Comparison of ENCODE assay signal across 18 cellular contexts in the genomic region with DNA sequence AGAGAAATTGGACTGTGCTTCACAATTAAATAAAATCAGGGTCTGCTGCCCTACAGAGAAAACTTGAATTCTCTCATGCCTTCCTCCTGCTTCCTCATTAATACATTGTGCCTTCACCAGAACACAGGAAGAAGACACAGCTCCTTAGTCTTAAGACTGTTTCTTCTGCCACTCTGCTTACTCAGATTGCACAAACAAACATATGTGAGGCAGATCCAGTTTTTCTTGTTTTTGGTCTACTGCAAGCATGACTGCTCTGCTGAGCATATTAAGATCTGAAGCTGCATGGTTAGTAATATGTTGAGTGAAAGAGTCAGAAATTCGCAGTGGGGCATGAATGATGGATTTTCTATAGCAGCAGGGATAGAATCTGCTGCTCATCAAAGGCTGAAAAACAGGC.
A peak's percentile ranks its signal among the peaks of the same experiment; 100 is the strongest.
DNase-seq lines count a peak whose midpoint lies in the region; ATAC-seq, FAIRE-seq and TF ChIP-seq lines count a peak whose summit lies in the region.
"Had no signal": no experiment of that assay in that cellular context is flagged by ENCODE, and none has a peak within 500 bp of the region (broad histone marks: within the 10 kb centered on the region; RNA-seq: fewer than 3 reads in every experiment).

No MANE protein-coding gene starts in this region.

- POLR2A ChIA-PET in MCF 10A (lab: Yijun Ruan, JAX): interaction anchor here (0.6 kb wide), 1 partner anchor 63 kb away, joined by 3 read pairs; no protein-coding TSS in a partner anchor

- H3K9me3 Mint-ChIP-seq in MCF 10A (ENCODE audit: unreplicated experiment) (peaks cover 35% of the 10 kb centered on the region), type B pancreatic cell (peaks cover 6% of the 10 kb centered on the region), GM23338 (peaks cover 31% of the 10 kb centered on the region)

- intact Hi-C loops in MCF 10A (cut with micrococcal nuclease): no loop called here

- H3K36me3 Mint-ChIP-seq in MCF 10A (ENCODE audit: insufficient read depth, unreplicated experiment) (no peaks in the 10 kb centered on the region), type B pancreatic cell (no peaks in the 10 kb centered on the region), GM23338 (ENCODE audit: low read depth) (peaks cover 10% of the 10 kb centered on the region; the same call in 2 of the 3 replicates)

- CTCF ChIA-PET in MCF 10A (lab: Yijun Ruan, JAX): interaction anchor here (1.0 to 1.2 kb wide), 2 partner anchors 13 to 29 kb away, joined by 3 to 4 read pairs; no protein-coding TSS in a partner anchor

- no peak overlapping the region for H3K27ac ChIP-seq in GM23338 (ENCODE audit: low read depth)
- H3K27ac ChIP-seq: HL-60, SJSA1 had no signal

- TF ChIP-seq CTCF in MCF 10A (IDR thresholded peaks at IDR 0.05; ENCODE audit: unreplicated experiment) (no peak), type B pancreatic cell (conservative IDR thresholded peaks at IDR 0.05) (no peak), GM23338 (conservative IDR thresholded peaks at IDR 0.05; ENCODE audit: low read depth in 2 of 2) (no peak)

- H3K27me3 ChIP-seq in GM23338 (ENCODE audit: insufficient read depth): no peaks in the 10 kb centered on the region
- H3K27me3 ChIP-seq: SJSA1 had no signal

- H3K27me3 Mint-ChIP-seq in MCF 10A (ENCODE audit: insufficient read depth, unreplicated experiment): no peaks in the 10 kb centered on the region
- no peaks in the 10 kb centered on the region for H3K27me3 Mint-ChIP-seq in type B pancreatic cell
- H3K27me3 Mint-ChIP-seq in GM23338 (ENCODE audit: insufficient read depth, low read depth, poor library complexity): peaks cover 2% of the 10 kb centered on the region
- H3K27me3 Mint-ChIP-seq: CD4-positive, alpha-beta T cell had no signal

- FAIRE-seq in frontal cortex (lab: Jason Lieb, UNC): no peak
- FAIRE-seq: A204.1 had no signal

- no peak overlapping the region for H3K27ac Mint-ChIP-seq in MCF 10A (ENCODE audit: low read depth, unreplicated experiment)
- H3K27ac Mint-ChIP-seq in type B pancreatic cell: peak overlapping the region; percentile 36
- H3K27ac Mint-ChIP-seq in GM23338: no peak overlapping the region
- H3K27ac Mint-ChIP-seq: CD4-positive, alpha-beta T cell had no signal

- no peak overlapping the region for H2AFZ ChIP-seq in GM23338

- H3K4me3 ChIP-seq in GM23338: no peak overlapping the region
- H3K4me3 ChIP-seq: HAP-1, SJSA1 had no signal

- no peaks in the 10 kb centered on the region for H3K79me2 ChIP-seq in GM23338 (replicated peaks; ENCODE audit: insufficient read depth)

- H3F3A ChIP-seq in GM23338 (replicated peaks; ENCODE audit: low read depth): no peaks in the 10 kb centered on the region

- BruUV-seq in MCF 10A (replicated peaks; lab: Mats Ljungman, UMichigan): no TSS peak

- no peak overlapping the region for H3K4me3 Mint-ChIP-seq in MCF 10A (ENCODE audit: unreplicated experiment)
- H3K4me3 Mint-ChIP-seq in type B pancreatic cell: peak overlapping the region; percentile 4
- no peak overlapping the region for H3K4me3 Mint-ChIP-seq in GM23338
- H3K4me3 Mint-ChIP-seq: CD4-positive, alpha-beta T cell had no signal

- peak; percentile 62 to 90 for DNase-seq in T47D (ENCODE audit: low read depth in 1 of 2, low spot score in 1 of 2)
- no peak for DNase-seq in MCF 10A (ENCODE audit: unreplicated experiment)
- peak; percentile 3 for DNase-seq in NCI-H510A treated with DMSO at 0.1 percent for 48 hours (lab: John Stamatoyannopoulos, UW)
- DNase-seq in kidney tubule cell (ENCODE audit: low spot score): peak; percentile 21
- no peak for DNase-seq in type B pancreatic cell (ENCODE audit: extremely low spot score, unreplicated experiment)
- DNase-seq in GM23338 (ENCODE audit: low spot score): no peak
- no peak for DNase-seq in COLO829 (ENCODE audit: low spot score)
- no peak for DNase-seq in frontal cortex (ENCODE audit: low spot score in 2 of 2)
- DNase-seq: CD4-positive, alpha-beta T cell; MM.1S; NCI-H1092 treated with DMSO at 0.1 percent for 48 hours; NCI-H146; NCI-H2029 treated with DMSO at 0.1 percent for 48 hours; NCI-H524 treated with DMSO at 0.1 percent for 48 hours had no signal

- H3K9me2 ChIP-seq in GM23338 (ENCODE audit: insufficient read depth): no peaks in the 10 kb centered on the region

- ATAC-seq in GM23338: no peak

- in situ Hi-C loops in T47D (cut with HindIII; ENCODE audit: low pct_unique_long_range_greater_than_20kb, low sequenced_read_pairs): no loop called here

- H3K4me1 Mint-ChIP-seq in MCF 10A (ENCODE audit: insufficient read depth, unreplicated experiment) (no peaks in the 10 kb centered on the region), type B pancreatic cell (ENCODE audit: unreplicated experiment) (no peaks in the 10 kb centered on the region), GM23338 (no peaks in the 10 kb centered on the region; the same call in 2 of the 3 replicates)

- H4K20me1 ChIP-seq in GM23338 (replicated peaks; ENCODE audit: insufficient read depth): no peaks in the 10 kb centered on the region

- H3K36me3 ChIP-seq in GM23338 (ENCODE audit: insufficient read depth): no peaks in the 10 kb centered on the region
- H3K36me3 ChIP-seq: HAP-1, SJSA1 had no signal

- H3K4me2 ChIP-seq in GM23338: no peak overlapping the region

- H3K4me1 ChIP-seq in GM23338 (ENCODE audit: insufficient read depth): no peaks in the 10 kb centered on the region
- H3K4me1 ChIP-seq: HAP-1, SJSA1 had no signal

TF ChIP-seq in GM23338, 12 proteins besides CTCF, POLR2A, EP300 and RAD21 (continues in another document):
- TF ChIP-seq POLR2AphosphoS5 (IDR thresholded peaks at IDR 0.05; ENCODE audit: low read depth) (no peak), CREB1 (CRISPR knock-in tag; IDR thresholded peaks at IDR 0.05; ENCODE audit: low read depth) (no peak), EZH2 (IDR thresholded peaks at IDR 0.05; ENCODE audit: low read depth, unreplicated experiment) (no peak), EZH2phosphoT487 (IDR thresholded peaks at IDR 0.05; ENCODE audit: unreplicated experiment) (no peak), NANOG (IDR thresholded peaks at IDR 0.05; ENCODE audit: borderline replicate concordance) (no peak), STAT1 (IDR thresholded peaks at IDR 0.05; ENCODE audit: unreplicated experiment) (no peak)
- TF ChIP-seq, protein P1, sequence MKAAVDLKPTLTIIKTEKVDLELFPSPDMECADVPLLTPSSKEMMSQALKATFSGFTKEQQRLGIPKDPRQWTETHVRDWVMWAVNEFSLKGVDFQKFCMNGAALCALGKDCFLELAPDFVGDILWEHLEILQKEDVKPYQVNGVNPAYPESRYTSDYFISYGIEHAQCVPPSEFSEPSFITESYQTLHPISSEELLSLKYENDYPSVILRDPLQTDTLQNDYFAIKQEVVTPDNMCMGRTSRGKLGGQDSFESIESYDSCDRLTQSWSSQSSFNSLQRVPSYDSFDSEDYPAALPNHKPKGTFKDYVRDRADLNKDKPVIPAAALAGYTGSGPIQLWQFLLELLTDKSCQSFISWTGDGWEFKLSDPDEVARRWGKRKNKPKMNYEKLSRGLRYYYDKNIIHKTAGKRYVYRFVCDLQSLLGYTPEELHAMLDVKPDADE (IDR thresholded peaks at IDR 0.05): no peak
- TF ChIP-seq, protein P2, sequence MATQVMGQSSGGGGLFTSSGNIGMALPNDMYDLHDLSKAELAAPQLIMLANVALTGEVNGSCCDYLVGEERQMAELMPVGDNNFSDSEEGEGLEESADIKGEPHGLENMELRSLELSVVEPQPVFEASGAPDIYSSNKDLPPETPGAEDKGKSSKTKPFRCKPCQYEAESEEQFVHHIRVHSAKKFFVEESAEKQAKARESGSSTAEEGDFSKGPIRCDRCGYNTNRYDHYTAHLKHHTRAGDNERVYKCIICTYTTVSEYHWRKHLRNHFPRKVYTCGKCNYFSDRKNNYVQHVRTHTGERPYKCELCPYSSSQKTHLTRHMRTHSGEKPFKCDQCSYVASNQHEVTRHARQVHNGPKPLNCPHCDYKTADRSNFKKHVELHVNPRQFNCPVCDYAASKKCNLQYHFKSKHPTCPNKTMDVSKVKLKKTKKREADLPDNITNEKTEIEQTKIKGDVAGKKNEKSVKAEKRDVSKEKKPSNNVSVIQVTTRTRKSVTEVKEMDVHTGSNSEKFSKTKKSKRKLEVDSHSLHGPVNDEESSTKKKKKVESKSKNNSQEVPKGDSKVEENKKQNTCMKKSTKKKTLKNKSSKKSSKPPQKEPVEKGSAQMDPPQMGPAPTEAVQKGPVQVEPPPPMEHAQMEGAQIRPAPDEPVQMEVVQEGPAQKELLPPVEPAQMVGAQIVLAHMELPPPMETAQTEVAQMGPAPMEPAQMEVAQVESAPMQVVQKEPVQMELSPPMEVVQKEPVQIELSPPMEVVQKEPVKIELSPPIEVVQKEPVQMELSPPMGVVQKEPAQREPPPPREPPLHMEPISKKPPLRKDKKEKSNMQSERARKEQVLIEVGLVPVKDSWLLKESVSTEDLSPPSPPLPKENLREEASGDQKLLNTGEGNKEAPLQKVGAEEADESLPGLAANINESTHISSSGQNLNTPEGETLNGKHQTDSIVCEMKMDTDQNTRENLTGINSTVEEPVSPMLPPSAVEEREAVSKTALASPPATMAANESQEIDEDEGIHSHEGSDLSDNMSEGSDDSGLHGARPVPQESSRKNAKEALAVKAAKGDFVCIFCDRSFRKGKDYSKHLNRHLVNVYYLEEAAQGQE (IDR thresholded peaks at IDR 0.05; ENCODE audit: unreplicated experiment): no peak

Comparison
In these comparisons a context has a peak if more than half of its experiments do, and no peak if none do; other contexts are left out.
1. DNase-seq: peak in T47D (2 of 2), NCI-H510A treated with DMSO at 0.1 percent for 48 hours (single experiment) and kidney tubule cell (single experiment); none in MCF 10A (single experiment), type B pancreatic cell (single experiment), GM23338 (single experiment), COLO829 (single experiment) and frontal cortex (0 of 2).